16 cellular contexts compared by ENCODE assay signal in the genomic region with DNA sequence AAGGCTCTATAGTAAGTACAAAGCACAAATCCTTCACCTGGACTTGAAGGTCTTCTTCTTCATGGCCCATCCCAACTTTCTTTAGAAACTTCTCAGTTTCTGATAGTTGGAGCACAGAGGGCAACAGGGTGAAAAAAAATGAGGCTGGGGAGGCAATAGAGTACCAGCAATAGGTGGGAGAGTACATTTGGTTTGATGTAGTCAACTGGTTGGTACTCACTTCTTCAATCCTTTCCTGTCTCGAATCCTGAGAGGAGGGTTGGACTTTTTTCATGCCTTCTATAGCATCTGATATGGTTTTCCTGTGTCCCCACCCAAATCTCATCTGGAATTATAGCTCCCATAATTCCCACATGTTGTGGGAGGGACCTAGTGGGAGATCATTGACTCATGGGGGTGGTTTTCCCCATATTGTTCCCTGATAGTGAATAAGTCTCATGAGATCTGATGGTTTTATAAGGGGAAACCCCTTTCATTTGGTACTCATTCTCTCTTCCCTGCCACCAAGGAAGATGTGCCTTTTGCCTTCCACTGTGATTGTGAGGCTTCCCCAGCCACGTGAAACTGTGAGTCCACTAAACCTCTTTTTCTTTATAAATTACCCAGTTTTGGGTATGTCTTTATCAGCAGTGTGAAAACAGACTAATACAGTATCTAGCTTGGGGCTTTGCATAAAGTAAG.
DNase-seq lines count a peak whose midpoint lies in the region; ATAC-seq and TF ChIP-seq lines count a peak whose summit lies in the region.
"Had no signal": no experiment of that assay in that cellular context is flagged by ENCODE, and none has a peak within 500 bp of the region (broad histone marks: within the 10 kb centered on the region; RNA-seq: fewer than 3 reads in every experiment).

No MANE protein-coding gene starts in this region.

- TF ChIP-seq CTCF in smooth muscle cell (IDR thresholded peaks at IDR 0.05; ENCODE audit: borderline replicate concordance, insufficient read depth, poor library complexity, severe bottlenecking) (no peak), esophagus squamous epithelium (IDR thresholded peaks at IDR 0.05) (no peak), HFFc6 (IDR thresholded peaks at IDR 0.05) (no peak)

- H3K4me2 ChIP-seq in smooth muscle cell: peak overlapping the region; percentile 27
- H3K4me2 ChIP-seq: KMS-11 had no signal

- H3K9me3 ChIP-seq in smooth muscle cell (replicated peaks; ENCODE audit: low read depth): no peaks in the 10 kb centered on the region
- H3K9me3 ChIP-seq in esophagus squamous epithelium: no peaks in the 10 kb centered on the region
- H3K9me3 ChIP-seq: Caco-2 had no signal

- H3K36me3 ChIP-seq in smooth muscle cell (ENCODE audit: low read depth) (no peaks in the 10 kb centered on the region), esophagus squamous epithelium (no peaks in the 10 kb centered on the region)

- WGBS in smooth muscle cell (ENCODE audit: low lambda C conversion rate): 69% methylated on average over 2 of the region's 2 CpGs
- WGBS in esophagus squamous epithelium, 2 donors: 80 to 87% methylated on average over 2 of the region's 2 CpGs

- H3K79me2 ChIP-seq in smooth muscle cell (ENCODE audit: low read depth): no peaks in the 10 kb centered on the region

- no peak overlapping the region for H3K4me3 Mint-ChIP-seq in stimulated activated naive CD8-positive, alpha-beta T cell treated with anti-CD3 and anti-CD28 coated beads, Interleukin-15, Interleukin-2, amounts not matched to agents 100 ng/mL and 50 ng/mL, for 24 hours
- no peak overlapping the region for H3K4me3 Mint-ChIP-seq in HFFc6
- H3K4me3 Mint-ChIP-seq: H9 had no signal

- no peak overlapping the region for H3K9ac ChIP-seq in smooth muscle cell (ENCODE audit: low read depth)
- H3K9ac ChIP-seq: KMS-11 had no signal

- intact Hi-C loops in esophagus squamous epithelium (cut with DNase I): no loop called here

- peaks cover 60% of the 10 kb centered on the region for H3K4me1 Mint-ChIP-seq in stimulated activated naive CD8-positive, alpha-beta T cell treated with anti-CD3 and anti-CD28 coated beads, Interleukin-15, Interleukin-2, amounts not matched to agents 100 ng/mL and 50 ng/mL, for 24 hours (ENCODE audit: low read depth)
- H3K4me1 Mint-ChIP-seq in HFFc6 (ENCODE audit: low read depth): peaks cover 70% of the 10 kb centered on the region
- H3K4me1 Mint-ChIP-seq: H9 had no signal

- peak overlapping the region; percentile 31 for H3K27ac ChIP-seq in smooth muscle cell (ENCODE audit: low read depth)
- H3K27ac ChIP-seq in esophagus squamous epithelium: no peak overlapping the region
- H3K27ac ChIP-seq: C4-2B, KMS-11 had no signal

- H3K27me3 Mint-ChIP-seq in stimulated activated naive CD8-positive, alpha-beta T cell treated with anti-CD3 and anti-CD28 coated beads, Interleukin-15, Interleukin-2, amounts not matched to agents 100 ng/mL and 50 ng/mL, for 24 hours: no peaks in the 10 kb centered on the region
- H3K27me3 Mint-ChIP-seq in HFFc6 (ENCODE audit: insufficient read depth): no peaks in the 10 kb centered on the region

- H3K36me3 Mint-ChIP-seq in stimulated activated naive CD8-positive, alpha-beta T cell treated with anti-CD3 and anti-CD28 coated beads, Interleukin-15, Interleukin-2, amounts not matched to agents 100 ng/mL and 50 ng/mL, for 24 hours (ENCODE audit: low read depth): no peaks in the 10 kb centered on the region
- peaks cover 10% of the 10 kb centered on the region for H3K36me3 Mint-ChIP-seq in HFFc6 (ENCODE audit: low read depth)

- H3F3A ChIP-seq in smooth muscle cell (ENCODE audit: low read depth): peaks cover 13% of the 10 kb centered on the region

- H3K27me3 ChIP-seq in smooth muscle cell (ENCODE audit: low read depth): no peaks in the 10 kb centered on the region
- H3K27me3 ChIP-seq in esophagus squamous epithelium: no peaks in the 10 kb centered on the region

- no peaks in the 10 kb centered on the region for H3K9me3 Mint-ChIP-seq in stimulated activated naive CD8-positive, alpha-beta T cell treated with anti-CD3 and anti-CD28 coated beads, Interleukin-15, Interleukin-2, amounts not matched to agents 100 ng/mL and 50 ng/mL, for 24 hours
- H3K9me3 Mint-ChIP-seq in HFFc6: peaks cover 4% of the 10 kb centered on the region; the same call in 1 of the 2 replicates
- H3K9me3 Mint-ChIP-seq: H9 had no signal

- no peak for TF ChIP-seq POLR2A in esophagus squamous epithelium (IDR thresholded peaks at IDR 0.05)

- peak overlapping the region; percentile 50 for H3K27ac Mint-ChIP-seq in stimulated activated naive CD8-positive, alpha-beta T cell treated with anti-CD3 and anti-CD28 coated beads, Interleukin-15, Interleukin-2, amounts not matched to agents 100 ng/mL and 50 ng/mL, for 24 hours
- no peak overlapping the region for H3K27ac Mint-ChIP-seq in HFFc6
- H3K27ac Mint-ChIP-seq: H9 had no signal

- H3K4me3 ChIP-seq in smooth muscle cell (no peak overlapping the region), esophagus squamous epithelium (no peak overlapping the region)

- H3K4me1 ChIP-seq in smooth muscle cell (ENCODE audit: low read depth) (no peaks in the 10 kb centered on the region), esophagus squamous epithelium (peaks cover 0 to 4% (median 3%) of the 10 kb centered on the region in 3 donors)
- H3K4me1 ChIP-seq: Caco-2 had no signal

- H4K20me1 ChIP-seq in smooth muscle cell (ENCODE audit: low read depth): no peaks in the 10 kb centered on the region

- no peak overlapping the region for H2AFZ ChIP-seq in smooth muscle cell (ENCODE audit: low read depth)

- peak; percentile 53 for DNase-seq in activated CD8-positive, alpha-beta memory T cell treated with anti-CD3 and anti-CD28 coated beads for 24 hours
- no peak for DNase-seq in activated CD8-positive, alpha-beta memory T cell treated with anti-CD3 and anti-CD28 coated beads, Interleukin-2, amount 50 U/mL, for 4 hours
- DNase-seq in stimulated activated naive CD8-positive, alpha-beta T cell treated with anti-CD3 and anti-CD28 coated beads, Interleukin-15, Interleukin-2, amounts not matched to agents 100 U/mL and 50 U/mL, for 24 hours: no peak
- DNase-seq in smooth muscle cell (lab: John Stamatoyannopoulos, UW; ENCODE audit: unreplicated experiment) (no peak), esophagus squamous epithelium (lab: John Stamatoyannopoulos, UW) (no peak), HFFc6 (no peak)
- DNase-seq: Caco-2; H9; NCI-H1092; NCI-H2227 treated with DMSO at 0.1 percent for 48 hours; NCI-H526; NK-92 treated with Interleukin-12 subunit alpha and Interleukin-12 subunit beta, amount 100 ng/mL, for 24 hours had no signal

- ATAC-seq in stimulated activated naive CD8-positive, alpha-beta T cell treated with anti-CD3 and anti-CD28 coated beads, Interleukin-15, Interleukin-2, amounts not matched to agents 100 U/mL and 50 U/mL, for 24 hours: no peak
- no peak for ATAC-seq in GM18858 (IDR thresholded peaks at IDR 0.05; ENCODE audit: unreplicated experiment)
